ENCODE assay signal across 16 cellular contexts in the genomic region with DNA sequence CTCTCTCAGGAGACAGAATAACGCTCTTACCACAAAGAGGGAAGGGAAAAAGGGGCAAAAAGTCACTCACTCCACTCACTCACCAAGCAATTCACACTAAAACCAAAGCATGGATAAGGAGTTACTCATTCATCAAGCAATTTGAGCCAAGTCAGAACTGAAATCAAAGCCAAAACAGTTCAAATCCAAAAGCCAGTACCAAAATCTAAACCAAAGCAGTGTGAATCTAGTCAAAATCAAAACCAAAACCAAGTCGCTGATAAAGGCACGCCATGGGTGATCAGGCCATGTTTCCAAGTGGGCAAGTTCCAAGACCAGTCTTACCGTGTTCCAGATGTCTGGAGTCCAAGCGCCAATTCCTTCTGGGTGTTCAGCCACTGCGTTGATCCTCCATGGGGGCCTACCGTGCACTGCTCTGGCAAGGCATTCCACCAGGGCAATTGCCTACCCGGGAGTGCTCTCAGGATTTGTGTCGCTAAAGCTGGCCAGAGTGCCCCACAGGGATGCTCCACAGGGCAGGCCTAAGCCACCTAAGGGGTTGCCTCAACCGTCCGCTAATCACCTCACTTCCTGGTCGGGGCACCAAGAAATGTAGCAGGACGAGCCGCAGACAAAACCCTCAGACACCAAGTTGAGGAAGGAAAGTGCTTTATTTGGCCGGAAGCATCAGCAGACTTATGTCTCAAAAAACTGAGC.
"Had no signal": no experiment of that assay in that cellular context is flagged by ENCODE, and none has a peak within 500 bp of the region (broad histone marks: within the 10 kb centered on the region; RNA-seq: fewer than 3 reads in every experiment).

No MANE protein-coding gene starts in this region.

- DNase-seq: activated CD4-positive, alpha-beta T cell treated with anti-CD3 and anti-CD28 coated beads for 1 hour; activated CD4-positive, alpha-beta T cell treated with anti-CD3 and anti-CD28 coated beads, Interleukin-2, amount 50 U/mL, for 48 hours; activated naive CD4-positive, alpha-beta T cell treated with anti-CD3 and anti-CD28 coated beads, Interleukin-2, amount 50 U/mL, for 16 hours; dermis blood vessel endothelial cell; foreskin keratinocyte; heart right ventricle; islet precursor cell; left lung; nephron progenitor cell; ovary; retina; stimulated activated CD4-positive, alpha-beta T cell treated with anti-CD3 and anti-CD28 coated beads, Interleukin-4, amount 100 ng/mL, for 4 hours; T1000; thyroid gland had no signal

- ATAC-seq: foreskin keratinocyte, heart right ventricle had no signal

- H3K4me3 ChIP-seq: heart right ventricle, left lung, ovary, skin epidermis, thyroid gland had no signal

- H3K4me1 Mint-ChIP-seq: brain, nephron progenitor cell had no signal

- H3K27ac ChIP-seq: foreskin keratinocyte, heart right ventricle, left lung, ovary had no signal

- H3K36me3 Mint-ChIP-seq: brain had no signal

- H3K27me3 ChIP-seq: foreskin keratinocyte, heart right ventricle, left lung, ovary, thyroid gland had no signal

- H3K4me1 ChIP-seq: foreskin keratinocyte, left lung had no signal

- H3K27ac Mint-ChIP-seq: brain, nephron progenitor cell had no signal

- H3K4me3 Mint-ChIP-seq: brain, nephron progenitor cell had no signal

- H3K36me3 ChIP-seq: heart right ventricle, left lung, ovary, thyroid gland had no signal

- H3K9me3 ChIP-seq: ovary, thyroid gland had no signal
